In the genomic region with DNA sequence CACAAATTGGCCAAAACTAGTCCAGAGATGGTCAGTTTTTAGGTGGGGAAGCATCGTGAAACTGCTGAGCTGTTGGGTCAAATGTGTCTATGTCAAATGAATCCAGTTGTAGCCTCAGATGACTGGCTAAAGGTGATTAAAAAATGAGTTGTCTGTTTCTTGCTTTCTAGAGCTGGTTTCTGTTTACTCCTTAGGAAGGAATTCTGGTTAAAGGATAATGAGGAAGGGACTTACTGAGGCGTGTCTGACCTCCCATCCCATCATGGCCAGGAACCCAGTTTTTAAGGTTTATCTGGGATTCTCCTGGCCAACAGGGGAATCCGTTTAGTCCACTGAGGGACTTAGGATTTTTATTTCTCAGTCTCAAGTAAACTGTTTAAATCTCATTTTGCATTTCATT, we compare ENCODE assay signal across 27 cellular contexts.
"Had no signal": no experiment of that assay in that cellular context is flagged by ENCODE, and none has a peak within 500 bp of the region (broad histone marks: within the 10 kb centered on the region; RNA-seq: fewer than 3 reads in every experiment).

No MANE protein-coding gene starts in this region.

- H3K27me3 Mint-ChIP-seq: dendritic cell treated with granulocyte-macrophage colony-stimulating factor and Interleukin-4, amounts not matched to agents 40 ng/mL and 50 ng/mL, for 4 days; stimulated activated naive CD8-positive, alpha-beta T cell treated with anti-CD3 and anti-CD28 coated beads, Interleukin-15, amount 100 ng/mL, for 72 hours had no signal

- H3K4me3 ChIP-seq: colonic mucosa, esophagus squamous epithelium, left ventricle myocardium inferior, lower lobe of right lung, right atrium auricular region, smooth muscle cell, suprapubic skin, transverse colon, upper lobe of right lung, uterus had no signal

- H3K4me1 ChIP-seq: colonic mucosa, esophagus squamous epithelium, lower lobe of right lung, parathyroid adenoma, right atrium auricular region, suprapubic skin, transverse colon, upper lobe of right lung, uterus had no signal

- H3K9ac ChIP-seq: parathyroid adenoma had no signal

- H3K4me1 Mint-ChIP-seq: natural killer cell; neural crest cell; stimulated activated naive CD8-positive, alpha-beta T cell treated with anti-CD3 and anti-CD28 coated beads, Interleukin-15, amount 100 ng/mL, for 72 hours had no signal

- H3K9me3 ChIP-seq: colonic mucosa, esophagus squamous epithelium, lower lobe of right lung, neutrophil, transverse colon, upper lobe of right lung, uterus had no signal

- H3K27me3 ChIP-seq: colonic mucosa, esophagus squamous epithelium, neutrophil, right atrium auricular region, suprapubic skin, transverse colon, upper lobe of right lung, uterus had no signal

- H3K9me3 Mint-ChIP-seq: natural killer cell had no signal

- DNase-seq: colonic mucosa; effector CD8-positive, alpha-beta T cell; erythroblast; esophagus squamous epithelium; foreskin melanocyte; left colon; left ventricle myocardium inferior; lower lobe of right lung; natural killer cell; stimulated activated CD4-positive, alpha-beta T cell treated with anti-CD3 and anti-CD28 coated beads, Interleukin-12 subunit alpha, Interleukin-12 subunit beta, amount 100 ng/mL, for 4 hours; stimulated activated CD4-positive, alpha-beta T cell treated with anti-CD3 and anti-CD28 coated beads, Interleukin-1b, Interleukin-23, amount 100 ng/mL, for 48 hours; stimulated activated CD4-positive, alpha-beta T cell treated with anti-CD3 and anti-CD28 coated beads, Interleukin-4, amount 100 ng/mL, for 1 hour; stimulated activated CD8-positive, alpha-beta memory T cell treated with anti-CD3 and anti-CD28 coated beads, Interleukin-4, amount 100 ng/mL, for 48 hours; stimulated activated naive CD4-positive, alpha-beta T cell; stimulated activated naive CD8-positive, alpha-beta T cell treated with anti-CD3 and anti-CD28 coated beads, Interleukin-15, amount 100 ng/mL, for 72 hours; transverse colon; upper lobe of right lung; uterus had no signal

- H3K36me3 Mint-ChIP-seq: natural killer cell had no signal

- H3K36me3 ChIP-seq: colonic mucosa, esophagus squamous epithelium, left ventricle myocardium inferior, lower lobe of right lung, neutrophil, right atrium auricular region, suprapubic skin, transverse colon, upper lobe of right lung, uterus had no signal

- H3K27ac Mint-ChIP-seq: dendritic cell treated with granulocyte-macrophage colony-stimulating factor and Interleukin-4, amounts not matched to agents 40 ng/mL and 50 ng/mL, for 4 days; natural killer cell; progenitor cell of endocrine pancreas; stimulated activated naive CD8-positive, alpha-beta T cell treated with anti-CD3 and anti-CD28 coated beads, Interleukin-15, amount 100 ng/mL, for 72 hours had no signal

- H3K4me3 Mint-ChIP-seq: dendritic cell treated with granulocyte-macrophage colony-stimulating factor and Interleukin-4, amounts not matched to agents 40 ng/mL and 50 ng/mL, for 4 days; natural killer cell; neural crest cell; stimulated activated naive CD8-positive, alpha-beta T cell treated with anti-CD3 and anti-CD28 coated beads, Interleukin-15, amount 100 ng/mL, for 72 hours had no signal

- ATAC-seq: left colon; lower lobe of right lung; natural killer cell; sciatic nerve; stimulated activated naive CD8-positive, alpha-beta T cell treated with anti-CD3 and anti-CD28 coated beads, Interleukin-15, amount 100 ng/mL, for 72 hours; upper lobe of right lung had no signal

- H3K27ac ChIP-seq: colonic mucosa, esophagus squamous epithelium, left ventricle myocardium inferior, lower lobe of right lung, neutrophil, parathyroid adenoma, right atrium auricular region, suprapubic skin, transverse colon, upper lobe of right lung, uterus had no signal
